21 cellular contexts compared by ENCODE assay signal in the genomic region with DNA sequence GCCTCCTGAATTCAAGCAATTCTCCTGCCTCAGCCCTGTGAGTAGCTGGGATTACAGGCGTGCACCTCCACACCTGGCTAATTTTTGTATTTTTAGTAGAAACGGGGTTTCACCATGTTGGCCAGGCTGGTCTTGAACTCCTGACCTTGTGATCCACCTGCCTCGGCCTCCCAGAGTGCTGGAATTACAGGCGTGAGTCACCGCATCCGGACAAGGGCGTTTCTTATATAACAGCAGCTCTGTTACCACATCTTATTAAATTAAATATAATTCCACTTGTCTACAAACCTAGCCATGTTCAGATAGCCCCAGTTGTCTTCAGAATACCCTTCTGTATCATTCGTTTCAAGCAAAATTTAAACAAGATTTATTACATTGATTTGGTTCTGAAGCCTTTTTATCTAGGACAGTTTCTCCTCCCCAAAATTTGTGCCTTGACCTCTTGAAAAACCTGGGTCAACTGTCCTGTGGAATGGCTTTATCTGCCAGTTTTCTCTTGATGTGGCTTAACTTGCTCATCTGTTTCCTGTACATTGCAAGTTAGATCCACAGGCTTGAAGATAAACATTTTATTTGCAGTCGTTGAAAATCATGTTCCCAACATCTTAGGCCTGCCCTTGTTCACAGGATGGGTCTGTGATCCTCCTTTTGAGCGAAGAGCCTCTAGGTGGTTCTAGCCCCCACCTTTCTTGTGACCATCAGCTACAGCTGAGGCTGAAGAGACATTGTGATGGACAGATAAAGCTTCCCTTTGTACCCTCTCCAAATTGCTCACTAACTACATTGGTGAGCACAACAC.
"Had no signal": no experiment of that assay in that cellular context is flagged by ENCODE, and none has a peak within 500 bp of the region (broad histone marks: within the 10 kb centered on the region; RNA-seq: fewer than 3 reads in every experiment).

No MANE protein-coding gene starts in this region.

- H3K4me3 ChIP-seq: lung, sigmoid colon, thoracic aorta, upper lobe of left lung had no signal

- ATAC-seq: activated CD8-positive, alpha-beta T cell treated with anti-CD3 and anti-CD28 coated beads, Interleukin-2, amount 10 ng/mL, durations not matched to agents 7 days and 5 days; activated T-cell treated with anti-CD3 and anti-CD28 coated beads, Interleukin-2, amount 50 U/mL, for 4 hours; left lobe of liver; stimulated activated memory B cell treated with anti-CD40 and anti-IgM and Interleukin-4, amounts not matched to agents 10 μg/mL and 1 μg/mL and 100 μg/mL, for 72 hours had no signal

- H3K9me3 ChIP-seq: sigmoid colon, thoracic aorta, upper lobe of left lung had no signal

- H3K9me3 Mint-ChIP-seq: activated T-cell treated with anti-CD3 and anti-CD28 coated beads, Interleukin-2, amount 50 U/mL, for 4 hours; mesothelial cell of epicardium; nephron; T-helper 1 cell treated with Interleukin-12 subunit alpha and Interleukin-12 subunit beta and Interleukin-4 antibody, amounts not matched to agents 30 μg/mL and 1 μg/mL, for 36 hours had no signal

- H3K36me3 ChIP-seq: sigmoid colon, thoracic aorta, upper lobe of left lung had no signal

- H3K27me3 Mint-ChIP-seq: activated CD4-positive, alpha-beta T cell treated with anti-CD3 and anti-CD28 coated beads, Interleukin-2, amount 10 ng/mL, durations not matched to agents 24 days and 14 days; activated naive CD8-positive, alpha-beta T cell; stimulated activated memory B cell treated with anti-CD40 and anti-IgM and Interleukin-4, amounts not matched to agents 10 μg/mL and 1 μg/mL and 100 μg/mL, for 72 hours had no signal

- H3K4me3 Mint-ChIP-seq: activated CD4-positive, alpha-beta T cell treated with anti-CD3 and anti-CD28 coated beads, Interleukin-2, amount 10 ng/mL, durations not matched to agents 24 days and 14 days; activated CD8-positive, alpha-beta T cell treated with anti-CD3 and anti-CD28 coated beads, Interleukin-2, amount 10 ng/mL, durations not matched to agents 7 days and 5 days; activated naive CD8-positive, alpha-beta T cell; activated T-cell treated with anti-CD3 and anti-CD28 coated beads, Interleukin-2, amount 50 U/mL, for 4 hours; mesothelial cell of epicardium; nephron; stimulated activated memory B cell treated with anti-CD40 and anti-IgM and Interleukin-4, amounts not matched to agents 10 μg/mL and 1 μg/mL and 100 μg/mL, for 72 hours; T-helper 1 cell treated with Interleukin-12 subunit alpha and Interleukin-12 subunit beta and Interleukin-4 antibody, amounts not matched to agents 30 μg/mL and 1 μg/mL, for 36 hours had no signal

- H3K27ac Mint-ChIP-seq: activated CD4-positive, alpha-beta T cell treated with anti-CD3 and anti-CD28 coated beads, Interleukin-2, amount 10 ng/mL, durations not matched to agents 24 days and 14 days; activated CD8-positive, alpha-beta T cell treated with anti-CD3 and anti-CD28 coated beads, Interleukin-2, amount 10 ng/mL, durations not matched to agents 7 days and 5 days; mesothelial cell of epicardium; nephron; stimulated activated memory B cell treated with anti-CD40 and anti-IgM and Interleukin-4, amounts not matched to agents 10 μg/mL and 1 μg/mL and 100 μg/mL, for 72 hours; T-helper 1 cell treated with Interleukin-12 subunit alpha and Interleukin-12 subunit beta and Interleukin-4 antibody, amounts not matched to agents 30 μg/mL and 1 μg/mL, for 36 hours had no signal

- DNase-seq: activated CD4-positive, alpha-beta T cell treated with anti-CD3 and anti-CD28 coated beads, Interleukin-2, amount 10 ng/mL, durations not matched to agents 24 days and 14 days; activated CD4-positive, CD25-positive, alpha-beta regulatory T cell; activated CD8-positive, alpha-beta memory T cell treated with anti-CD3 and anti-CD28 coated beads, Interleukin-2, amount 50 U/mL, for 4 hours; activated CD8-positive, alpha-beta T cell treated with anti-CD3 and anti-CD28 coated beads, Interleukin-2, amount 10 ng/mL, durations not matched to agents 7 days and 5 days; activated effector memory CD4-positive, alpha-beta T cell treated with Interleukin-2 at 50 U/mL for 16 hours; activated T-cell treated with anti-CD3 and anti-CD28 coated beads, Interleukin-2, amount 50 U/mL, for 4 hours; amniotic stem cell; effector CD4-positive, alpha-beta T cell; foreskin fibroblast; posterior cingulate gyrus; sigmoid colon; stimulated activated CD4-positive, alpha-beta T cell treated with anti-CD3 and anti-CD28 coated beads, Interleukin-4, amount 100 ng/mL, for 4 hours; upper lobe of left lung had no signal

- H3K27me3 ChIP-seq: sigmoid colon, upper lobe of left lung had no signal

- H3K27ac ChIP-seq: sigmoid colon, thoracic aorta, upper lobe of left lung had no signal
